In genomic region chr11:76194872-76195668, GRCh38 we compare ENCODE assay signal across 26 cellular contexts. TPM values are rescaled to one million over a fixed set of nuclear protein-coding genes. Genes with fewer than 3 reads are reported as not detected.
"Had no signal": no experiment of that assay in that cellular context is flagged by ENCODE, and none has a peak within 500 bp of the region (broad histone marks: within the 10 kb centered on the region; RNA-seq: fewer than 3 reads in every experiment).

No MANE protein-coding gene starts in this region.

- H3K9me3 ChIP-seq: breast epithelium, esophagus squamous epithelium, heart left ventricle, mucosa of descending colon, spleen, thyroid gland had no signal

- DNase-seq: activated CD4-positive, alpha-beta T cell treated with anti-CD3 and anti-CD28 coated beads, Interleukin-2, amount 50 U/mL, for 48 hours; activated CD8-positive, alpha-beta memory T cell treated with anti-CD3 and anti-CD28 coated beads, Interleukin-2, amount 50 U/mL, for 48 hours; activated naive CD4-positive, alpha-beta T cell treated with Interleukin-2 at 50 U/mL for 16 hours; activated naive CD8-positive, alpha-beta T cell treated with anti-CD3 and anti-CD28 coated beads for 36 hours; activated T-cell treated with anti-CD3 and anti-CD28 coated beads, Interleukin-2, amount 50 U/mL, for 4 hours; cerebellar nuclear complex; endodermal cell; esophagus squamous epithelium; heart left ventricle; mesenchymal stem cell; mucosa of descending colon; naive thymus-derived CD4-positive, alpha-beta T cell; spleen; stimulated activated CD4-positive, alpha-beta T cell treated with anti-CD3 and anti-CD28 coated beads, Interleukin-4, amount 100 ng/mL, for 24 hours; stimulated activated naive CD4-positive, alpha-beta T cell treated with Interleukin-2 at 50 U/mL for 16 hours; substantia nigra; T1000; thyroid gland had no signal

- FAIRE-seq: islet of Langerhans had no signal

- H3K9me3 Mint-ChIP-seq: activated naive CD8-positive, alpha-beta T cell treated with anti-CD3 and anti-CD28 coated beads for 36 hours; activated T-cell treated with anti-CD3 and anti-CD28 coated beads, Interleukin-2, amount 50 U/mL, for 4 hours; endodermal cell; naive thymus-derived CD4-positive, alpha-beta T cell; neural crest cell; T-helper 1 cell treated with Interleukin-12 subunit alpha and Interleukin-12 subunit beta and Interleukin-4 antibody, amounts not matched to agents 30 μg/mL and 1 μg/mL, for 36 hours; WTC11 had no signal

- ATAC-seq: activated T-cell treated with anti-CD3 and anti-CD28 coated beads, Interleukin-2, amount 50 U/mL, for 4 hours; mucosa of descending colon; naive thymus-derived CD4-positive, alpha-beta T cell; WTC11 had no signal

- H3K4me3 ChIP-seq: breast epithelium, coronary artery, esophagus squamous epithelium, heart left ventricle, mucosa of descending colon, spleen, thyroid gland had no signal

- H3K4me1 Mint-ChIP-seq: activated naive CD8-positive, alpha-beta T cell treated with anti-CD3 and anti-CD28 coated beads for 36 hours; endodermal cell; WTC11 had no signal

- H3K4me1 ChIP-seq: breast epithelium, thyroid gland had no signal

- H3K36me3 Mint-ChIP-seq: activated naive CD8-positive, alpha-beta T cell treated with anti-CD3 and anti-CD28 coated beads for 36 hours; naive thymus-derived CD4-positive, alpha-beta T cell; WTC11 had no signal

- H3K27ac ChIP-seq: breast epithelium, coronary artery, esophagus squamous epithelium, heart left ventricle, spleen, thyroid gland had no signal

- H3K36me3 ChIP-seq: breast epithelium, esophagus squamous epithelium, spleen, thyroid gland had no signal

- H3K27me3 ChIP-seq: breast epithelium, esophagus squamous epithelium, heart left ventricle, spleen, thyroid gland had no signal

- H3K27me3 Mint-ChIP-seq: activated naive CD8-positive, alpha-beta T cell treated with anti-CD3 and anti-CD28 coated beads for 36 hours had no signal

- H3K27ac Mint-ChIP-seq: activated naive CD8-positive, alpha-beta T cell treated with anti-CD3 and anti-CD28 coated beads for 36 hours; endodermal cell; naive thymus-derived CD4-positive, alpha-beta T cell; progenitor cell of endocrine pancreas; T-helper 1 cell treated with Interleukin-12 subunit alpha and Interleukin-12 subunit beta and Interleukin-4 antibody, amounts not matched to agents 30 μg/mL and 1 μg/mL, for 36 hours; WTC11 had no signal

- H3K4me3 Mint-ChIP-seq: activated naive CD8-positive, alpha-beta T cell treated with anti-CD3 and anti-CD28 coated beads for 36 hours; activated T-cell treated with anti-CD3 and anti-CD28 coated beads, Interleukin-2, amount 50 U/mL, for 4 hours; endodermal cell; naive thymus-derived CD4-positive, alpha-beta T cell; neural crest cell; T-helper 1 cell treated with Interleukin-12 subunit alpha and Interleukin-12 subunit beta and Interleukin-4 antibody, amounts not matched to agents 30 μg/mL and 1 μg/mL, for 36 hours; WTC11 had no signal

RNA-seq across cellular contexts. Expression of gene WNT11, which starts 11.2 kb away (rescaled TPM):
- total RNA-seq: activated naive CD8-positive, alpha-beta T cell treated with anti-CD3 and anti-CD28 coated beads for 36 hours; fibroblast of villous mesenchyme had no signal
